ENCODE assay signal across 8 cellular contexts in the genomic region with DNA sequence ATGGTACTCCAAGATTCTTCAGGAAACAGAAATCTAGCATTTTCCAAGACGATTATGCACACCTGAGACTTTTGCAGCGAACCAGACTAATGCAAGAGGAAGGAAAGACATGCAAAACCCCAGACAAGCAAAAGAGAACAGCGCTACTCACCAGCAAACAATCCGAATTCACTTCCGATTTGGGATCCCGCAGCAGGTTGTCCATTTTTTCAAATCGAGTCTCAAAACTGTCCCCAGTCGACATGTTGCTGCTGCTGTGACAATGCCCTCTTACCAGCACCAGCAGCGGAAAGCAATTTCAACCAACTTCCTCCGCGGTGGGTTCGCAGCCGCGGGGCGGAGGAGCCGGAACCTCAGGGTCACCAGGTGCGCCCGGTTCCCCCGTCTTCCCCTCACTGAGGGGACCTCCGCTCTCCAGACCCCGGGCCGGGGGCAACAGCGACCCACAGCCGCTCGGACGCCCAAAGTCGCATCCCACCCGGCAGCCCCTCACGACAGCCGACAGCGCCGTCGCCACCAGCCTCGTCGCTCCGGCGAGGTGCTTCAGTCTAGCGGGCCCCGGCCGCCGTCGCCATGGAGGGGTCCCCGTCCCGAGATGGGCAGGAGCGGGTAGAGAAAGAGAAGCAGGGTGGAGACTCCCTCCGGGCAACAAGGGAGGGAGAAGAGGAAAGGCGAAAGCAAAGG. TPM values are rescaled to one million over a fixed set of nuclear protein-coding genes. Genes with fewer than 3 reads are reported as not detected.
A peak's percentile ranks its signal among the peaks of the same experiment; 100 is the strongest.
DNase-seq lines count a peak whose midpoint lies in the region; ATAC-seq and TF ChIP-seq lines count a peak whose summit lies in the region.

No MANE protein-coding gene starts in this region.

- no peak for TF ChIP-seq CTCF in lung (IDR thresholded peaks at IDR 0.05; ENCODE audit: control extremely low read depth, extremely low read depth)

- ATAC-seq in GM18502 (IDR thresholded peaks at IDR 0.05; ENCODE audit: poor library complexity, unreplicated experiment) (peak; percentile 31), HG02571 (IDR thresholded peaks at IDR 0.05; ENCODE audit: unreplicated experiment) (peak; percentile 28), lung (ENCODE audit: insufficient read depth, low FRiP score) (no peak)

- H3K9me3 ChIP-seq in duodenal mucosa (ENCODE audit: control insufficient read depth in 1 of 2, low read length in 2 of 2) (no peaks in the 10 kb centered on the region), lung (ENCODE audit: control insufficient read depth in 2 of 2, insufficient read depth in 1 of 2, low read length in 1 of 2) (no peaks in the 10 kb centered on the region)

- H3K4me1 ChIP-seq in duodenal mucosa (ENCODE audit: control insufficient read depth in 1 of 2, insufficient read depth in 2 of 2, low read length in 2 of 2) (peaks cover 28% of the 10 kb centered on the region in 2 donors), lung (ENCODE audit: control insufficient read depth in 2 of 2, insufficient read depth in 2 of 2, low read length in 2 of 2) (peaks cover 5 to 23% of the 10 kb centered on the region in 2 donors)

- H3K9ac ChIP-seq in duodenal mucosa (ENCODE audit: low read depth in 1 of 2, low read length in 2 of 2): peak overlapping the region; percentile 94

- peak; percentile 70 for DNase-seq in NCI-H146 (lab: John Stamatoyannopoulos, UW)
- DNase-seq in activated CD4-positive, alpha-beta T cell treated with anti-CD3 and anti-CD28 coated beads, Interleukin-2, amount 50 U/mL, for 4 hours: peak; percentile 47 to 48
- DNase-seq in lung (ENCODE audit: low spot score): peak; percentile 47
- DNase-seq in stimulated activated CD8-positive, alpha-beta memory T cell treated with anti-CD3 and anti-CD28 coated beads, Interleukin-12 subunit alpha, Interleukin-12 subunit beta, amount 100 ng/mL, for 24 hours (ENCODE audit: extremely low read depth): peak; percentile 25
- DNase-seq in occipital lobe (lab: John Stamatoyannopoulos, UW): no peak

- H3K27me3 ChIP-seq in duodenal mucosa (ENCODE audit: control insufficient read depth in 1 of 2, insufficient read depth in 2 of 2, low read length in 2 of 2) (no peaks in the 10 kb centered on the region), lung (ENCODE audit: control insufficient read depth, insufficient read depth) (no peaks in the 10 kb centered on the region)

- H3K4me3 ChIP-seq in duodenal mucosa (ENCODE audit: low read depth in 1 of 2, low read length in 2 of 2) (peak overlapping the region; percentile 91 to 94), lung (peak overlapping the region; percentile 93)

- no peaks in the 10 kb centered on the region for H3K36me3 ChIP-seq in duodenal mucosa (ENCODE audit: control insufficient read depth in 1 of 2, insufficient read depth in 2 of 2, low read length in 2 of 2)
- H3K36me3 ChIP-seq in lung (ENCODE audit: control insufficient read depth in 2 of 2, insufficient read depth in 2 of 2, low read length in 2 of 2): no peaks in the 10 kb centered on the region

- WGBS in lung, 2 donors: 0% methylated on average over 43 to 47 of the region's 47 CpGs

- peak overlapping the region; percentile 98 for H3K27ac ChIP-seq in duodenal mucosa (ENCODE audit: low read depth, low read length)
- H3K27ac ChIP-seq in lung (ENCODE audit: low read depth in 1 of 2, low read length in 1 of 2): peak overlapping the region; percentile 95 to 100

RNA-seq across cellular contexts. Expression of gene ROCK1, which starts 0.8 kb away (rescaled TPM):
- total RNA-seq in lung (100 to 1,000 TPM in 1 of 2 donors, 10 to 100 TPM in 1; 49.7 to 115 TPM), occipital lobe (47.9 TPM)
- polyA plus RNA-seq in lung: 10 to 100 TPM; 13.4 to 22.0 TPM
